In genomic region chr16:27374231-27374793, GRCh38 we compare ENCODE assay signal across 1 cellular context.
TF ChIP-seq lines count a peak whose summit lies in the region.

No MANE protein-coding gene starts in this region.

TF ChIP-seq in GM12878, 131 proteins besides CTCF, POLR2A, EP300 and RAD21 (continued from another document and continues in another):
- TF ChIP-seq MAX (IDR thresholded peaks at IDR 0.05; ENCODE audit: low read depth, low read length), result no peak; the same call in 1 of the 2 replicates
- TF ChIP-seq ZNF384 (IDR thresholded peaks at IDR 0.05; ENCODE audit: borderline replicate concordance, low read depth, low read length), result no peak
- TF ChIP-seq IKZF1 (conservative IDR thresholded peaks at IDR 0.05), result peak; percentile 74; the same call in 1 of the 2 replicates
- no peak; the same call in 1 of the 2 replicates for TF ChIP-seq MXI1 (IDR thresholded peaks at IDR 0.05; ENCODE audit: low read depth, low read length)
- TF ChIP-seq ZNF592 (IDR thresholded peaks at IDR 0.05), result peak; percentile 8; the same call in 1 of the 2 replicates
- TF ChIP-seq ATF3 (IDR thresholded peaks at IDR 0.05; ENCODE audit: borderline replicate concordance, extremely low read depth, low read depth, low read length), result no peak
- TF ChIP-seq HSF1 (IDR thresholded peaks at IDR 0.05; ENCODE audit: low read depth, low read length), result no peak
- no peak for TF ChIP-seq SIX5 (IDR thresholded peaks at IDR 0.05; ENCODE audit: low read depth, low read length, severe bottlenecking)
- no peak for TF ChIP-seq SMAD5 (IDR thresholded peaks at IDR 0.05; ENCODE audit: low read depth)
- TF ChIP-seq LARP7 (IDR thresholded peaks at IDR 0.05), result no peak
- no peak for TF ChIP-seq NR2C2 (IDR thresholded peaks at IDR 0.05; ENCODE audit: borderline replicate concordance, control insufficient read depth, insufficient read length, low read depth)
- TF ChIP-seq ZZZ3 (IDR thresholded peaks at IDR 0.05; ENCODE audit: control insufficient read depth, insufficient read length, low read depth), result no peak
- no peak for TF ChIP-seq MYB (IDR thresholded peaks at IDR 0.05; ENCODE audit: borderline replicate concordance, low read depth, low read length)
- no peak for TF ChIP-seq HCFC1 (IDR thresholded peaks at IDR 0.05; ENCODE audit: low read length)
- peak; percentile 67; the same call in 1 of the 2 replicates for TF ChIP-seq RUNX3 (IDR thresholded peaks at IDR 0.05; ENCODE audit: low read length)
- peak; percentile 67 for TF ChIP-seq CUX1 (IDR thresholded peaks at IDR 0.05; ENCODE audit: insufficient replicate concordance, low read depth, low read length)
- no peak for TF ChIP-seq TCF12 (IDR thresholded peaks at IDR 0.05; ENCODE audit: low read depth, low read length)
- no peak for TF ChIP-seq CEBPZ (IDR thresholded peaks at IDR 0.05; ENCODE audit: low read depth, low read length)
- TF ChIP-seq PRDM15 (CRISPR knock-in tag; IDR thresholded peaks at IDR 0.05), result no peak
- peak; percentile 89 for TF ChIP-seq EED (IDR thresholded peaks at IDR 0.05; ENCODE audit: low read depth)
- peak; percentile 35; the same call in 1 of the 2 replicates for TF ChIP-seq IRF4 (IDR thresholded peaks at IDR 0.05; ENCODE audit: low read depth, low read length)
- TF ChIP-seq SREBF1 (IDR thresholded peaks at IDR 0.05; ENCODE audit: low read length), result no peak
- TF ChIP-seq NFYA (IDR thresholded peaks at IDR 0.05; ENCODE audit: borderline replicate concordance, low read depth, low read length), result no peak
- TF ChIP-seq ZBTB40 (IDR thresholded peaks at IDR 0.05; ENCODE audit: borderline replicate concordance), result peak; percentile 44; the same call in 1 of the 2 replicates
